In the genomic region with DNA sequence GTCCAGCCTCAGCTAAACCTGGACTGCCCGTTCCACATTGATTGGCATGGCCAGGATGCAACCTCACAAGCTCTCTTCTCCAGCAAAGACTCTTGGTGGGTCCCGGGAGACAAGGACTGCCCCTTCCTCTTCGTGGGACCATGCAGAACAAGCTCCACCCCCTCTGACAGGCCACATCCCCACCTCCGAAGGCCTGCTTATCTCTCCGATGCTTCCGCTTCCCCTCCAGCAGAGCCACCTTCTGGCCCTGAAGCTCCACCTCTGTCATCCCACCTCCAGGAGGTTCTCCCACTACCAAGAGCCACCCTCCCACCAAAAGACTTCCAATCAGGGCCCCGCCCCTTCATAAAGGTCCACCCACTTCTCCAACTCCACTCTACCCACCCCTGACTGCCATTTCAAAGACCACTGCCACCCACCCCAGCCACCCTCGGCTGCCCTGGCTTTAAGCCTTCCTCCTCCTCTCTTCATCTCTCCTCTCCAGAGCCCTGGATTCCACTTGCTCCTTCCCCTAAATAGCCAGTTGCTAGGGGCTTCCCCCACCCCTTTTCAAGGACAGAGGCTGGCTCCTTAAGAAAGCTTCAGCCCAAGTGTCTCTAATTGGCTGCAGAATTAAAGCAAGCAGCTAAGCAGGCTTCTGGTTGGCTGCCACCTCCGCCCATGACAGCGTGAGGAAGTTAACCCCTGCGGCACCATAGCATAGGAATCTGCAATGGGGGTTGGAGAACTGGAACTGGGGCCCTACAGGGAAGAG, we compare ENCODE assay signal across 17 cellular contexts. TPM values are rescaled to one million over a fixed set of nuclear protein-coding genes. Genes with fewer than 3 reads are reported as not detected.
DNase-seq lines count a peak whose midpoint lies in the region; ATAC-seq and TF ChIP-seq lines count a peak whose summit lies in the region.
"Had no signal": no experiment of that assay in that cellular context is flagged by ENCODE, and none has a peak within 500 bp of the region (broad histone marks: within the 10 kb centered on the region; RNA-seq: fewer than 3 reads in every experiment).

No MANE protein-coding gene starts in this region.

- H3K4me1 ChIP-seq in GM23338 (ENCODE audit: insufficient read depth): peaks cover 18% of the 10 kb centered on the region

- H2AFZ ChIP-seq in GM23338: no peak overlapping the region

- H3K27me3 ChIP-seq in GM23338 (ENCODE audit: insufficient read depth): peaks cover 14% of the 10 kb centered on the region

- peaks cover 8% of the 10 kb centered on the region for H3F3A ChIP-seq in GM23338 (replicated peaks; ENCODE audit: low read depth)

- H3K27me3 Mint-ChIP-seq in GM23338 (ENCODE audit: insufficient read depth, low read depth, poor library complexity) (peaks cover 22% of the 10 kb centered on the region), brain (peaks cover 21% of the 10 kb centered on the region)
- H3K27me3 Mint-ChIP-seq in activated T-helper 17 cell treated with anti-CD3 and anti-CD28 coated beads, Interleukin-2, amount 50 U/mL, for 72 hours: no peaks in the 10 kb centered on the region
- peaks cover 1% of the 10 kb centered on the region for H3K27me3 Mint-ChIP-seq in activated T-helper 2 cell treated with anti-CD3 and anti-CD28 coated beads, Interferon-gamma antibody, Interleukin-2, Interleukin-4, amounts not matched to agents 10 μg/mL and 5 μg/mL and 100 μg/mL, durations not matched to agents 14 hours and 24 hours and 36 hours (ENCODE audit: low read depth)

- H3K79me2 ChIP-seq in GM23338 (replicated peaks; ENCODE audit: insufficient read depth): no peaks in the 10 kb centered on the region

- H3K4me2 ChIP-seq in GM23338: no peak overlapping the region

- ATAC-seq in GM23338: peak; percentile 23
- ATAC-seq in activated T-helper 17 cell treated with anti-CD3 and anti-CD28 coated beads, Interleukin-2, amount 50 U/mL, for 72 hours (replicated peaks): no peak

- no peaks in the 10 kb centered on the region; the same call in 2 of the 3 replicates for H3K9me3 Mint-ChIP-seq in GM23338
- H3K9me3 Mint-ChIP-seq in brain: no peaks in the 10 kb centered on the region
- no peaks in the 10 kb centered on the region for H3K9me3 Mint-ChIP-seq in activated T-helper 17 cell treated with anti-CD3 and anti-CD28 coated beads, Interleukin-2, amount 50 U/mL, for 72 hours
- no peaks in the 10 kb centered on the region for H3K9me3 Mint-ChIP-seq in activated T-helper 2 cell treated with anti-CD3 and anti-CD28 coated beads, Interferon-gamma antibody, Interleukin-2, Interleukin-4, amounts not matched to agents 10 μg/mL and 5 μg/mL and 100 μg/mL, durations not matched to agents 14 hours and 24 hours and 36 hours

- no peak overlapping the region for H3K27ac ChIP-seq in GM23338 (ENCODE audit: low read depth)
- H3K27ac ChIP-seq: prostate gland, RWPE1 had no signal

- H3K4me3 Mint-ChIP-seq in GM23338 (peak overlapping the region; percentile 14; the same call in 1 of the 3 replicates), brain (peak overlapping the region; percentile 24 to 80 (median 76))
- no peak overlapping the region for H3K4me3 Mint-ChIP-seq in activated T-helper 17 cell treated with anti-CD3 and anti-CD28 coated beads, Interleukin-2, amount 50 U/mL, for 72 hours
- H3K4me3 Mint-ChIP-seq in activated T-helper 2 cell treated with anti-CD3 and anti-CD28 coated beads, Interferon-gamma antibody, Interleukin-2, Interleukin-4, amounts not matched to agents 10 μg/mL and 5 μg/mL and 100 μg/mL, durations not matched to agents 14 hours and 24 hours and 36 hours (ENCODE audit: low read depth): no peak overlapping the region

- H3K27ac Mint-ChIP-seq in GM23338: no peak overlapping the region
- H3K27ac Mint-ChIP-seq in brain: peak overlapping the region in 2 of 5 experiments; percentile 66 to 83
- H3K27ac Mint-ChIP-seq in activated T-helper 17 cell treated with anti-CD3 and anti-CD28 coated beads, Interleukin-2, amount 50 U/mL, for 72 hours: no peak overlapping the region
- H3K27ac Mint-ChIP-seq in activated T-helper 2 cell treated with anti-CD3 and anti-CD28 coated beads, Interferon-gamma antibody, Interleukin-2, Interleukin-4, amounts not matched to agents 10 μg/mL and 5 μg/mL and 100 μg/mL, durations not matched to agents 14 hours and 24 hours and 36 hours: no peak overlapping the region

- TF ChIP-seq CTCF in GM23338 (conservative IDR thresholded peaks at IDR 0.05; ENCODE audit: low read depth in 2 of 2): no peak
- TF ChIP-seq CTCF in brain (conservative IDR thresholded peaks at IDR 0.05): no peak

- H3K36me3 Mint-ChIP-seq in GM23338 (ENCODE audit: low read depth): peaks cover 8% of the 10 kb centered on the region
- peaks cover 61% of the 10 kb centered on the region for H3K36me3 Mint-ChIP-seq in brain
- peaks cover 52% of the 10 kb centered on the region for H3K36me3 Mint-ChIP-seq in activated T-helper 17 cell treated with anti-CD3 and anti-CD28 coated beads, Interleukin-2, amount 50 U/mL, for 72 hours (ENCODE audit: low read depth)
- H3K36me3 Mint-ChIP-seq in activated T-helper 2 cell treated with anti-CD3 and anti-CD28 coated beads, Interferon-gamma antibody, Interleukin-2, Interleukin-4, amounts not matched to agents 10 μg/mL and 5 μg/mL and 100 μg/mL, durations not matched to agents 14 hours and 24 hours and 36 hours (ENCODE audit: low read depth): peaks cover 36% of the 10 kb centered on the region

- H3K4me1 Mint-ChIP-seq in GM23338: peaks cover 28% of the 10 kb centered on the region
- peaks cover 35% of the 10 kb centered on the region for H3K4me1 Mint-ChIP-seq in brain
- H3K4me1 Mint-ChIP-seq in activated T-helper 17 cell treated with anti-CD3 and anti-CD28 coated beads, Interleukin-2, amount 50 U/mL, for 72 hours: peaks cover 12% of the 10 kb centered on the region
- H3K4me1 Mint-ChIP-seq in activated T-helper 2 cell treated with anti-CD3 and anti-CD28 coated beads, Interferon-gamma antibody, Interleukin-2, Interleukin-4, amounts not matched to agents 10 μg/mL and 5 μg/mL and 100 μg/mL, durations not matched to agents 14 hours and 24 hours and 36 hours (ENCODE audit: low read depth): no peaks in the 10 kb centered on the region

- intact Hi-C loops in activated T-helper 2 cell treated with anti-CD3 and anti-CD28 coated beads, Interferon-gamma antibody, Interleukin-2, Interleukin-4, amounts not matched to agents 10 μg/mL and 5 μg/mL and 100 μg/mL, durations not matched to agents 14 hours and 24 hours and 36 hours (cut with micrococcal nuclease): no loop called here

- H3K9me2 ChIP-seq in GM23338 (ENCODE audit: insufficient read depth): no peaks in the 10 kb centered on the region

- 0 out of 2 replicates have a peak, but pooled peaks cover 3% of the 10 kb centered on the region for H3K36me3 ChIP-seq in GM23338 (ENCODE audit: insufficient read depth)

- DNase-seq in 8988T (peak; percentile 83), GM23338 (ENCODE audit: low spot score) (peak; percentile 84), inferior parietal cortex (ENCODE audit: extremely low spot score) (peak; percentile 76), amniotic stem cell (lab: John Stamatoyannopoulos, UW) (no peak), NCI-H2107 (lab: John Stamatoyannopoulos, UW) (no peak)
- DNase-seq in activated T-helper 2 cell treated with anti-CD3 and anti-CD28 coated beads, Interferon-gamma antibody, Interleukin-2, Interleukin-4, amounts not matched to agents 10 μg/mL and 5 μg/mL and 100 μg/mL, durations not matched to agents 14 hours and 24 hours and 36 hours (ENCODE audit: low spot score): no peak
- DNase-seq: activated CD8-positive, alpha-beta memory T cell treated with anti-CD3 and anti-CD28 coated beads, Interleukin-2, amount 50 U/mL, for 4 hours; GF-D8; NCI-H1417; NCI-H510A; stimulated activated CD4-positive, alpha-beta T cell treated with anti-CD3 and anti-CD28 coated beads, Interleukin-1b, Interleukin-23, amount 100 ng/mL, for 48 hours had no signal

- H4K20me1 ChIP-seq in GM23338 (replicated peaks; ENCODE audit: insufficient read depth): peaks cover 6% of the 10 kb centered on the region; the same call in 1 of the 2 replicates

- no peak overlapping the region for H3K4me3 ChIP-seq in GM23338
- H3K4me3 ChIP-seq: prostate gland had no signal

RNA-seq across cellular contexts. Expression of a gene that starts 9.9 kb away (rescaled TPM):
- 8.1 and 10.0 TPM in 2 replicates for total RNA-seq in GM23338 (2014; rRNA removed; shearing (Covaris generic))
- 3.2 and 4.1 TPM in 2 replicates for polyA plus RNA-seq in GM23338 (2016; fragmentation: Nextera tagmentation; extraction: Ambion mirVana)
- 4.2 TPM for polyA plus RNA-seq in brain (ENCODE audit: insufficient read depth, low read depth, low replicate concordance)
- 1 to 10 TPM; 3.7 to 10.0 TPM for total RNA-seq in activated T-helper 17 cell treated with anti-CD3 and anti-CD28 coated beads, Interleukin-2, amount 50 U/mL, for 72 hours
- 4.4 and 4.5 TPM in 2 replicates for total RNA-seq in activated T-helper 2 cell treated with anti-CD3 and anti-CD28 coated beads, Interferon-gamma antibody, Interleukin-2, Interleukin-4, amounts not matched to agents 10 μg/mL and 5 μg/mL and 100 μg/mL, durations not matched to agents 14 hours and 24 hours and 36 hours

RNA-seq across cellular contexts. Expression of a gene that starts 14.5 kb away (rescaled TPM):
- total RNA-seq in GM23338 (2014; rRNA removed; shearing (Covaris generic)): not detected in 2 replicates
- not detected in 2 replicates for polyA plus RNA-seq in GM23338 (2016; fragmentation: Nextera tagmentation; extraction: Ambion mirVana)
- not detected for polyA plus RNA-seq in brain (ENCODE audit: insufficient read depth, low read depth, low replicate concordance)
- total RNA-seq in activated T-helper 17 cell treated with anti-CD3 and anti-CD28 coated beads, Interleukin-2, amount 50 U/mL, for 72 hours: under 1 TPM in 1 of 2 donors, not detected in 1; 0.42 TPM
- not detected in 2 replicates for total RNA-seq in activated T-helper 2 cell treated with anti-CD3 and anti-CD28 coated beads, Interferon-gamma antibody, Interleukin-2, Interleukin-4, amounts not matched to agents 10 μg/mL and 5 μg/mL and 100 μg/mL, durations not matched to agents 14 hours and 24 hours and 36 hours
- total RNA-seq: lung microvascular endothelial cell, prostate gland had no signal
- polyA plus RNA-seq: adipose tissue had no signal

RNA-seq across cellular contexts. Expression of a gene that starts 25.1 kb away (rescaled TPM):
- not detected in 2 replicates for total RNA-seq in GM23338 (2014; rRNA removed; shearing (Covaris generic))
- polyA plus RNA-seq in GM23338 (2016; fragmentation: Nextera tagmentation; extraction: Ambion mirVana): 1.0 and 1.3 TPM in 2 replicates
- 8.1 TPM for polyA plus RNA-seq in brain (ENCODE audit: insufficient read depth, low read depth, low replicate concordance)
- 100 to 1,000 TPM; 330 to 351 TPM for total RNA-seq in activated T-helper 17 cell treated with anti-CD3 and anti-CD28 coated beads, Interleukin-2, amount 50 U/mL, for 72 hours
- 350 and 364 TPM in 2 replicates for total RNA-seq in activated T-helper 2 cell treated with anti-CD3 and anti-CD28 coated beads, Interferon-gamma antibody, Interleukin-2, Interleukin-4, amounts not matched to agents 10 μg/mL and 5 μg/mL and 100 μg/mL, durations not matched to agents 14 hours and 24 hours and 36 hours

RNA-seq across cellular contexts. Expression of a gene that starts 31.5 kb away (rescaled TPM):
- 124 and 172 TPM in 2 replicates for total RNA-seq in GM23338 (2014; rRNA removed; shearing (Covaris generic))
- polyA plus RNA-seq in GM23338 (2016; fragmentation: Nextera tagmentation; extraction: Ambion mirVana) (104 and 107 TPM in 2 replicates), brain (ENCODE audit: insufficient read depth, low read depth, low replicate concordance) (222 TPM)
- total RNA-seq in activated T-helper 17 cell treated with anti-CD3 and anti-CD28 coated beads, Interleukin-2, amount 50 U/mL, for 72 hours: 10 to 100 TPM; 52.8 to 75.1 TPM
- total RNA-seq in activated T-helper 2 cell treated with anti-CD3 and anti-CD28 coated beads, Interferon-gamma antibody, Interleukin-2, Interleukin-4, amounts not matched to agents 10 μg/mL and 5 μg/mL and 100 μg/mL, durations not matched to agents 14 hours and 24 hours and 36 hours: 64.0 TPM in 2 replicates

RNA-seq across cellular contexts. Expression of a gene that starts 42.5 kb away (rescaled TPM):
- not detected in 2 replicates for total RNA-seq in GM23338 (2014; rRNA removed; shearing (Covaris generic))
- polyA plus RNA-seq in GM23338 (2016; fragmentation: Nextera tagmentation; extraction: Ambion mirVana) (not detected in 2 replicates), brain (ENCODE audit: insufficient read depth, low read depth, low replicate concordance) (not detected)
- not detected for total RNA-seq in activated T-helper 17 cell treated with anti-CD3 and anti-CD28 coated beads, Interleukin-2, amount 50 U/mL, for 72 hours
- not detected in 2 replicates for total RNA-seq in activated T-helper 2 cell treated with anti-CD3 and anti-CD28 coated beads, Interferon-gamma antibody, Interleukin-2, Interleukin-4, amounts not matched to agents 10 μg/mL and 5 μg/mL and 100 μg/mL, durations not matched to agents 14 hours and 24 hours and 36 hours
- total RNA-seq: lung microvascular endothelial cell, prostate gland had no signal
- polyA plus RNA-seq: adipose tissue had no signal

Comparison
In these comparisons a context has a peak if more than half of its experiments do, and no peak if none do; other contexts are left out.
1. DNase-seq: peak in 8988T (single experiment), GM23338 (single experiment) and inferior parietal cortex (single experiment); none in amniotic stem cell (single experiment), activated T-helper 2 cell treated with anti-CD3 and anti-CD28 coated beads, Interferon-gamma antibody, Interleukin-2, Interleukin-4, amounts not matched to agents 10 μg/mL and 5 μg/mL and 100 μg/mL, durations not matched to agents 14 hours and 24 hours and 36 hours (single experiment) and NCI-H2107 (single experiment).
2. H3K4me3 Mint-ChIP-seq: peak in GM23338 (single experiment) and brain (5 of 5); none in activated T-helper 17 cell treated with anti-CD3 and anti-CD28 coated beads, Interleukin-2, amount 50 U/mL, for 72 hours (single experiment) and activated T-helper 2 cell treated with anti-CD3 and anti-CD28 coated beads, Interferon-gamma antibody, Interleukin-2, Interleukin-4, amounts not matched to agents 10 μg/mL and 5 μg/mL and 100 μg/mL, durations not matched to agents 14 hours and 24 hours and 36 hours (single experiment).
3. RNA of a gene that starts 25.1 kb away (total RNA-seq): 330 to 351 TPM in activated T-helper 17 cell treated with anti-CD3 and anti-CD28 coated beads, Interleukin-2, amount 50 U/mL, for 72 hours and 350 to 364 TPM in activated T-helper 2 cell treated with anti-CD3 and anti-CD28 coated beads, Interferon-gamma antibody, Interleukin-2, Interleukin-4, amounts not matched to agents 10 μg/mL and 5 μg/mL and 100 μg/mL, durations not matched to agents 14 hours and 24 hours and 36 hours; not detected in GM23338; every median in the first group is over 100 times any median in the second.